24 cellular contexts compared by ENCODE assay signal in genomic region chr12:29962276-29963035, GRCh38.
DNase-seq lines count a peak whose midpoint lies in the region; ATAC-seq and TF ChIP-seq lines count a peak whose summit lies in the region.
"Had no signal": no experiment of that assay in that cellular context is flagged by ENCODE, and none has a peak within 500 bp of the region (broad histone marks: within the 10 kb centered on the region; RNA-seq: fewer than 3 reads in every experiment).

No MANE protein-coding gene starts in this region.

- H3K27ac ChIP-seq in HEK293 (ENCODE audit: extremely low read depth, low read depth, low read length) = no peak overlapping the region
- H3K27ac ChIP-seq: A549, C4-2B had no signal

- no peaks in the 10 kb centered on the region for H3K4me1 ChIP-seq in HEK293 (ENCODE audit: control insufficient read depth, insufficient read depth, low read length)
- H3K4me1 ChIP-seq: A549, BE2C had no signal

- CTCF ChIA-PET in HEK293 (lab: Yijun Ruan, JAX) = no interaction called here

- no peak overlapping the region for H3K4me3 ChIP-seq in HEK293 (ENCODE audit: low read depth, low read length)
- H3K4me3 ChIP-seq: A549, GM12878, GM23338 had no signal

- peaks cover 8% of the 10 kb centered on the region for H3K9me3 Mint-ChIP-seq in stimulated activated naive CD8-positive, alpha-beta T cell treated with anti-CD3 and anti-CD28 coated beads, Interleukin-15, Interleukin-2, amounts not matched to agents 100 ng/mL and 50 ng/mL, for 24 hours
- H3K9me3 Mint-ChIP-seq in stimulated activated naive CD8-positive, alpha-beta T cell treated with anti-CD3 and anti-CD28 coated beads, Interleukin-15, amount 100 ng/mL, for 72 hours = no peaks in the 10 kb centered on the region
- H3K9me3 Mint-ChIP-seq: GM23338, H9 had no signal

- POLR2A ChIA-PET in HEK293 (lab: Yijun Ruan, JAX) = no interaction called here

- no peak overlapping the region for H3K4me3 Mint-ChIP-seq in stimulated activated naive CD8-positive, alpha-beta T cell treated with anti-CD3 and anti-CD28 coated beads, Interleukin-15, Interleukin-2, amounts not matched to agents 100 ng/mL and 50 ng/mL, for 24 hours
- H3K4me3 Mint-ChIP-seq in stimulated activated naive CD8-positive, alpha-beta T cell treated with anti-CD3 and anti-CD28 coated beads, Interleukin-15, amount 100 ng/mL, for 72 hours = no peak overlapping the region
- H3K4me3 Mint-ChIP-seq: CD4-positive, CD25-positive, alpha-beta regulatory T cell; CD8-positive, alpha-beta T cell; GM23338; H9; HFFc6 had no signal

- no peaks in the 10 kb centered on the region for H3K9me3 ChIP-seq in HEK293 (ENCODE audit: control insufficient read depth, insufficient read depth, low read depth, low read length)
- H3K9me3 ChIP-seq: A549, BE2C had no signal

- H3K27me3 Mint-ChIP-seq in stimulated activated naive CD8-positive, alpha-beta T cell treated with anti-CD3 and anti-CD28 coated beads, Interleukin-15, Interleukin-2, amounts not matched to agents 100 ng/mL and 50 ng/mL, for 24 hours = no peaks in the 10 kb centered on the region
- no peaks in the 10 kb centered on the region for H3K27me3 Mint-ChIP-seq in stimulated activated naive CD8-positive, alpha-beta T cell treated with anti-CD3 and anti-CD28 coated beads, Interleukin-15, amount 100 ng/mL, for 72 hours
- H3K27me3 Mint-ChIP-seq: CD4-positive, CD25-positive, alpha-beta regulatory T cell had no signal

- no peak for TF ChIP-seq CTCF in HEK293 (tag by site-specific recombination; IDR thresholded peaks at IDR 0.05)

- no peaks in the 10 kb centered on the region for H3K4me1 Mint-ChIP-seq in stimulated activated naive CD8-positive, alpha-beta T cell treated with anti-CD3 and anti-CD28 coated beads, Interleukin-15, Interleukin-2, amounts not matched to agents 100 ng/mL and 50 ng/mL, for 24 hours (ENCODE audit: low read depth)
- no peaks in the 10 kb centered on the region for H3K4me1 Mint-ChIP-seq in stimulated activated naive CD8-positive, alpha-beta T cell treated with anti-CD3 and anti-CD28 coated beads, Interleukin-15, amount 100 ng/mL, for 72 hours
- H3K4me1 Mint-ChIP-seq: GM23338, H9 had no signal

- H3K36me3 ChIP-seq in HEK293 (ENCODE audit: control insufficient read depth in 2 of 2, insufficient read depth in 1 of 2, low read length in 2 of 2) = no peaks in the 10 kb centered on the region
- H3K36me3 ChIP-seq: BE2C had no signal

- H3K27ac Mint-ChIP-seq in stimulated activated naive CD8-positive, alpha-beta T cell treated with anti-CD3 and anti-CD28 coated beads, Interleukin-15, Interleukin-2, amounts not matched to agents 100 ng/mL and 50 ng/mL, for 24 hours = peak overlapping the region; percentile 28
- H3K27ac Mint-ChIP-seq in stimulated activated naive CD8-positive, alpha-beta T cell treated with anti-CD3 and anti-CD28 coated beads, Interleukin-15, amount 100 ng/mL, for 72 hours = no peak overlapping the region
- H3K27ac Mint-ChIP-seq: CD4-positive, CD25-positive, alpha-beta regulatory T cell; CD8-positive, alpha-beta T cell; GM23338; H9; HFFc6 had no signal

- no peak for ATAC-seq in stimulated activated naive CD8-positive, alpha-beta T cell treated with anti-CD3 and anti-CD28 coated beads, Interleukin-15, amount 100 ng/mL, for 72 hours
- ATAC-seq in HG02623 (IDR thresholded peaks at IDR 0.05; ENCODE audit: unreplicated experiment) = no peak
- no peak for ATAC-seq in GM18519 (IDR thresholded peaks at IDR 0.05; ENCODE audit: low FRiP score, unreplicated experiment)
- ATAC-seq: A549; CD8-positive, alpha-beta T cell; GM12878; GM23338; HCT116 had no signal

- no peaks in the 10 kb centered on the region for H3K36me3 Mint-ChIP-seq in stimulated activated naive CD8-positive, alpha-beta T cell treated with anti-CD3 and anti-CD28 coated beads, Interleukin-15, Interleukin-2, amounts not matched to agents 100 ng/mL and 50 ng/mL, for 24 hours (ENCODE audit: low read depth)
- H3K36me3 Mint-ChIP-seq: CD4-positive, CD25-positive, alpha-beta regulatory T cell; CD8-positive, alpha-beta T cell had no signal

- no peak for DNase-seq in stimulated activated naive CD8-positive, alpha-beta T cell treated with anti-CD3 and anti-CD28 coated beads, Interleukin-15, amount 100 ng/mL, for 72 hours
- peak; percentile 71 for DNase-seq in SK-MEL-5 (ENCODE audit: low read depth, low spot score)
- DNase-seq in activated CD4-positive, alpha-beta T cell treated with anti-CD3 and anti-CD28 coated beads, Interleukin-2, amount 50 U/mL, for 1 hour = no peak
- DNase-seq: 8988T; ACHN; AML-193; BE2C; CD4-positive, CD25-positive, alpha-beta regulatory T cell; CD8-positive, alpha-beta T cell; DMS 273 treated with DMSO at 0.1 percent for 48 hours; DMS79; EL; GDM1; H9; HFFc6 had no signal

- in situ Hi-C loops in SK-MEL-5 (cut with HindIII; ENCODE audit: low pct_unique_long_range_greater_than_20kb, low sequenced_read_pairs) = no loop called here

TF ChIP-seq in HEK293, 187 proteins besides CTCF, POLR2A, EP300 and RAD21:
- TF ChIP-seq KLF10 (tag by site-specific recombination; IDR thresholded peaks at IDR 0.05) = no peak
- 0 out of 2 replicates have a peak, but pooled peaks have one; percentile 28 for TF ChIP-seq ZNF10 (tag by site-specific recombination; IDR thresholded peaks at IDR 0.05)
